In genomic region chr11:75083217-75083605, GRCh38 we compare ENCODE assay signal across 31 cellular contexts. TPM values are rescaled to one million over a fixed set of nuclear protein-coding genes. Genes with fewer than 3 reads are reported as not detected.
"Had no signal": no experiment of that assay in that cellular context is flagged by ENCODE, and none has a peak within 500 bp of the region (broad histone marks: within the 10 kb centered on the region; RNA-seq: fewer than 3 reads in every experiment).

No MANE protein-coding gene starts in this region.

- DNase-seq: colonic mucosa; cortex of kidney; effector CD8-positive, alpha-beta T cell; effector memory CD8-positive, alpha-beta T cell; endodermal cell; erythroblast; esophagus squamous epithelium; foreskin keratinocyte; heart left ventricle; hypothalamus; immature natural killer cell; islet precursor cell; kidney; kidney glomerular epithelial cell; left lung; left ventricle myocardium superior; lower lobe of right lung; mucosa of descending colon; naive B cell had no signal

- H3K9me3 ChIP-seq: colonic mucosa, esophagus squamous epithelium, gastroesophageal sphincter, heart left ventricle, left lung, lower lobe of right lung, mucosa of descending colon had no signal

- H3K4me3 ChIP-seq: colonic mucosa, esophagus squamous epithelium, gastroesophageal sphincter, heart left ventricle, hepatocyte, left lung, lower lobe of right lung, mucosa of descending colon had no signal

- H2AFZ ChIP-seq: hepatocyte had no signal

- FAIRE-seq: endometrium, frontal cortex, kidney had no signal

- H3K27me3 ChIP-seq: colonic mucosa had no signal

- H3K27ac ChIP-seq: colonic mucosa, epithelial cell of prostate, esophagus squamous epithelium, foreskin keratinocyte, gastroesophageal sphincter, heart left ventricle, hepatocyte, left lung, lower lobe of right lung had no signal

- H3K4me1 ChIP-seq: colonic mucosa, esophagus squamous epithelium, foreskin keratinocyte, gastroesophageal sphincter, heart left ventricle, left lung, lower lobe of right lung had no signal

- H3K36me3 ChIP-seq: colonic mucosa, esophagus squamous epithelium, gastroesophageal sphincter, heart left ventricle, left lung, lower lobe of right lung had no signal

- H3K79me2 ChIP-seq: hepatocyte had no signal

- ATAC-seq: effector memory CD8-positive, alpha-beta T cell; esophagus mucosa; foreskin keratinocyte; gastroesophageal sphincter; heart left ventricle; left lung; left ventricle myocardium superior; lower lobe of right lung; mucosa of descending colon had no signal

- H3K4me2 ChIP-seq: hepatocyte had no signal

RNA-seq across cellular contexts. Expression of gene OR2AT4, which starts 13.5 kb away (rescaled TPM):
- total RNA-seq: colonic mucosa, dermis microvascular lymphatic vessel endothelial cell, endodermal cell, esophagus mucosa, esophagus squamous epithelium, foreskin keratinocyte, frontal cortex, gastroesophageal sphincter, heart left ventricle, kidney, left lung, left ventricle myocardium superior, lower leg skin, lower lobe of right lung, lung microvascular endothelial cell, mesenteric fat pad, mesothelial cell of epicardium, mucosa of descending colon, myocyte had no signal
- polyA plus RNA-seq: foreskin keratinocyte, heart left ventricle, hepatocyte, immature natural killer cell had no signal
